In genomic region chr4:165454426-165454825, GRCh38 we compare ENCODE assay signal across 25 cellular contexts.
"Had no signal": no experiment of that assay in that cellular context is flagged by ENCODE, and none has a peak within 500 bp of the region (broad histone marks: within the 10 kb centered on the region; RNA-seq: fewer than 3 reads in every experiment).

No MANE protein-coding gene starts in this region.

- H3K4me3 Mint-ChIP-seq: activated naive CD4-positive, alpha-beta T cell treated with anti-CD3 and anti-CD28 coated beads for 36 hours; activated naive CD8-positive, alpha-beta T cell treated with anti-CD3 and anti-CD28 coated beads, Interleukin-2, amount 10 ng/mL, durations not matched to agents 7 days and 5 days; nephron; stimulated activated memory B cell treated with anti-CD40 and anti-IgM and Interleukin-4, amounts not matched to agents 10 μg/mL and 1 μg/mL and 100 μg/mL, for 72 hours; T-helper 17 cell had no signal

- H3K4me1 Mint-ChIP-seq: stimulated activated memory B cell treated with anti-CD40 and anti-IgM and Interleukin-4, amounts not matched to agents 10 μg/mL and 1 μg/mL and 100 μg/mL, for 72 hours had no signal

- H3K36me3 Mint-ChIP-seq: activated naive CD8-positive, alpha-beta T cell treated with anti-CD3 and anti-CD28 coated beads, Interleukin-2, amount 10 ng/mL, durations not matched to agents 7 days and 5 days; stimulated activated memory B cell treated with anti-CD40 and anti-IgM and Interleukin-4, amounts not matched to agents 10 μg/mL and 1 μg/mL and 100 μg/mL, for 72 hours had no signal

- H3K9me3 Mint-ChIP-seq: activated naive CD4-positive, alpha-beta T cell treated with anti-CD3 and anti-CD28 coated beads for 36 hours; activated naive CD8-positive, alpha-beta T cell treated with anti-CD3 and anti-CD28 coated beads, Interleukin-2, amount 10 ng/mL, durations not matched to agents 7 days and 5 days; stimulated activated memory B cell treated with anti-CD40 and anti-IgM and Interleukin-4, amounts not matched to agents 10 μg/mL and 1 μg/mL and 100 μg/mL, for 72 hours had no signal

- H3K4me1 ChIP-seq: gastrocnemius medialis, left ventricle myocardium inferior, suprapubic skin had no signal

- DNase-seq: activated CD4-positive, alpha-beta T cell treated with anti-CD3 and anti-CD28 coated beads, Interleukin-2, amount 50 U/mL, for 4 hours; activated effector memory CD4-positive, alpha-beta T cell treated with anti-CD3 and anti-CD28 coated beads, Interleukin-2, amount 50 U/mL, for 16 hours; activated naive CD4-positive, alpha-beta T cell treated with anti-CD3 and anti-CD28 coated beads for 36 hours; activated naive CD8-positive, alpha-beta T cell treated with anti-CD3 and anti-CD28 coated beads, Interleukin-2, amount 10 ng/mL, durations not matched to agents 7 days and 5 days; activated T-cell treated with anti-CD3 and anti-CD28 coated beads for 4 hours; amniotic stem cell; brain microvascular endothelial cell; central memory CD4-positive, alpha-beta T cell; esophagus squamous epithelium; gastrocnemius medialis; glutamatergic neuron; islet precursor cell; left ventricle myocardium inferior; retina; stimulated activated CD4-positive, alpha-beta T cell treated with anti-CD3 and anti-CD28 coated beads, Interleukin-12 subunit alpha, Interleukin-12 subunit beta, amount 100 ng/mL, for 4 hours; stimulated activated CD4-positive, alpha-beta T cell treated with anti-CD3 and anti-CD28 coated beads, Interleukin-4, amount 100 ng/mL, for 1 hour; T-helper 17 cell; T1000; tibial artery had no signal

- H3K27me3 ChIP-seq: brain microvascular endothelial cell, esophagus squamous epithelium, gastrocnemius medialis, suprapubic skin, tibial artery had no signal

- H3K27me3 Mint-ChIP-seq: stimulated activated memory B cell treated with anti-CD40 and anti-IgM and Interleukin-4, amounts not matched to agents 10 μg/mL and 1 μg/mL and 100 μg/mL, for 72 hours had no signal

- H3K27ac ChIP-seq: brain microvascular endothelial cell, epithelial cell of prostate, esophagus squamous epithelium, gastrocnemius medialis, left ventricle myocardium inferior, skin epidermis, suprapubic skin, tibial artery had no signal

- ATAC-seq: gastrocnemius medialis; sciatic nerve; stimulated activated memory B cell treated with anti-CD40 and anti-IgM and Interleukin-4, amounts not matched to agents 10 μg/mL and 1 μg/mL and 100 μg/mL, for 72 hours; T-helper 17 cell had no signal

- H3K27ac Mint-ChIP-seq: activated naive CD4-positive, alpha-beta T cell treated with anti-CD3 and anti-CD28 coated beads for 36 hours; activated naive CD8-positive, alpha-beta T cell treated with anti-CD3 and anti-CD28 coated beads, Interleukin-2, amount 10 ng/mL, durations not matched to agents 7 days and 5 days; nephron; stimulated activated memory B cell treated with anti-CD40 and anti-IgM and Interleukin-4, amounts not matched to agents 10 μg/mL and 1 μg/mL and 100 μg/mL, for 72 hours; T-helper 17 cell had no signal
